In the genomic region with DNA sequence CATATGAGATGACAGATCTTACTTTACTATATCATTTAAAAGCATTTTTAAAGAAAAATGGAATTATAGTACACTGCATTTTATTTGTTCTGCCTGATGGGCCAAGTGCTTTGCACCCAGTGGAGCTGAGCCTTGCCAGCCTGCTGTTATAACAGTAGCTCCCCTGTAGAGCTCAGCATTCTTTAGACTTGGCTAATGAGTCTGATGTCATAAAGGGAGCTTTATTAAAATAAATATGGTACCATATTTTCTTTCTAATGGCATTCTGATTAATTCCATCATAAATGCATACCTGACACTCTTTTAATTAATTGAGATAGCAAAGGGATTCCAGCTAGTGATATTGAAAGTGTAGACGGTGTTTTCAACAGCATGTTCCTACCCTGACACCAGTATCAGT, we compare ENCODE assay signal across 18 cellular contexts.
"Had no signal": no experiment of that assay in that cellular context is flagged by ENCODE, and none has a peak within 500 bp of the region (broad histone marks: within the 10 kb centered on the region; RNA-seq: fewer than 3 reads in every experiment).

No MANE protein-coding gene starts in this region.

- H3K9me3 ChIP-seq: neutrophil, ovary, vagina had no signal

- DNase-seq: cortex of kidney; dorsolateral prefrontal cortex; effector CD8-positive, alpha-beta T cell; heart left ventricle; hippocampal formation; kidney glomerular epithelial cell; mesendoderm; mucosa of descending colon; naive thymus-derived CD8-positive, alpha-beta T cell; ovary; stimulated activated CD4-positive, alpha-beta T cell treated with anti-CD3 and anti-CD28 coated beads, Interleukin-2, amount 100 ng/mL, for 48 hours; stimulated activated naive CD4-positive, alpha-beta T cell treated with Interleukin-2 at 50 U/mL for 16 hours had no signal

- H3K36me3 ChIP-seq: heart left ventricle, neutrophil, ovary, right atrium auricular region, vagina had no signal

- ATAC-seq: esophagus mucosa; heart left ventricle; mucosa of descending colon; naive thymus-derived CD8-positive, alpha-beta T cell had no signal

- H3K27ac Mint-ChIP-seq: naive thymus-derived CD8-positive, alpha-beta T cell; type B pancreatic cell had no signal

- H3K4me3 Mint-ChIP-seq: naive thymus-derived CD8-positive, alpha-beta T cell; type B pancreatic cell had no signal

- H3K27me3 Mint-ChIP-seq: type B pancreatic cell had no signal

- H3K27me3 ChIP-seq: heart left ventricle, neutrophil, ovary, right atrium auricular region, vagina had no signal

- H3K4me3 ChIP-seq: dorsolateral prefrontal cortex, heart left ventricle, mucosa of descending colon, ovary, right atrium auricular region, smooth muscle cell, vagina had no signal

- H3K27ac ChIP-seq: dorsolateral prefrontal cortex, heart left ventricle, neutrophil, ovary, right atrium auricular region, vagina had no signal

- H3K4me1 ChIP-seq: heart left ventricle, right atrium auricular region, vagina had no signal
